16 cellular contexts compared by ENCODE assay signal in the genomic region with DNA sequence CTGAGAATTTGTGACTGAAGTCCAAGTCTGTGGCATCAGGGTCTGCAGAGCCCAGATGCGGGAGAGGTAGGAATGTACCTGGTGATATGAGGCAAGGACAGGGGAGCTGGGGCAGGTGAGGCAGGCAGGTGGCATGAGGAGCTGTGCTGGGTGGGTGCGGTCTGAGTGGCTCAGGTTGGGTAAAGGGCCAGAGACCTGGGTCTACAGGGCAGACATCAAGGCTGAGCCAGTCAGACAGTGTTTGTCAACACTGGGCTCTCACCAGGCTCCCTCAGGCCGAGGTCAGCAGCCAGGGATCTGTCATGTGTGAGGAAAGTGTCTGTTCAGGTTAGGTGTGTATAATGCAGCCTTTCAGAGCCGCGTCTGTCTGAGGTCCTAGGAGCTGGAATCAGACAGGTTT. TPM values are rescaled to one million over a fixed set of nuclear protein-coding genes. Genes with fewer than 3 reads are reported as not detected.
A peak's percentile ranks its signal among the peaks of the same experiment; 100 is the strongest.
DNase-seq lines count a peak whose midpoint lies in the region; ATAC-seq and TF ChIP-seq lines count a peak whose summit lies in the region.
"Had no signal": no experiment of that assay in that cellular context is flagged by ENCODE, and none has a peak within 500 bp of the region (broad histone marks: within the 10 kb centered on the region; RNA-seq: fewer than 3 reads in every experiment).

No MANE protein-coding gene starts in this region.

- H3K4me3 Mint-ChIP-seq in activated CD4-positive, alpha-beta memory T cell treated with anti-CD3 and anti-CD28 coated beads for 36 hours, result no peak overlapping the region
- no peak overlapping the region for H3K4me3 Mint-ChIP-seq in activated CD4-positive, alpha-beta memory T cell treated with anti-CD3 and anti-CD28 coated beads, Interleukin-2, amount 10 ng/mL, durations not matched to agents 7 days and 5 days
- H3K4me3 Mint-ChIP-seq in activated T-helper 17 cell treated with anti-CD3 and anti-CD28 coated beads, Interleukin-2, amount 50 U/mL, for 72 hours, result no peak overlapping the region
- no peak overlapping the region for H3K4me3 Mint-ChIP-seq in chondrocyte (ENCODE audit: unreplicated experiment)

- no peak overlapping the region for H3K4me3 ChIP-seq in skeletal muscle tissue (ENCODE audit: low read length in 3 of 3)
- no peak overlapping the region for H3K4me3 ChIP-seq in breast epithelium

- peak overlapping the region; percentile 39 for H3K27ac Mint-ChIP-seq in activated CD4-positive, alpha-beta memory T cell treated with anti-CD3 and anti-CD28 coated beads for 36 hours
- no peak overlapping the region for H3K27ac Mint-ChIP-seq in activated CD4-positive, alpha-beta memory T cell treated with anti-CD3 and anti-CD28 coated beads, Interleukin-2, amount 10 ng/mL, durations not matched to agents 7 days and 5 days
- peak overlapping the region; percentile 65 for H3K27ac Mint-ChIP-seq in activated T-helper 17 cell treated with anti-CD3 and anti-CD28 coated beads, Interleukin-2, amount 50 U/mL, for 72 hours
- H3K27ac Mint-ChIP-seq in chondrocyte (ENCODE audit: unreplicated experiment), result peak overlapping the region; percentile 38

- no peaks in the 10 kb centered on the region for H3K27me3 Mint-ChIP-seq in activated CD4-positive, alpha-beta memory T cell treated with anti-CD3 and anti-CD28 coated beads for 36 hours
- H3K27me3 Mint-ChIP-seq in activated CD4-positive, alpha-beta memory T cell treated with anti-CD3 and anti-CD28 coated beads, Interleukin-2, amount 10 ng/mL, durations not matched to agents 7 days and 5 days, result no peaks in the 10 kb centered on the region
- no peaks in the 10 kb centered on the region for H3K27me3 Mint-ChIP-seq in activated T-helper 17 cell treated with anti-CD3 and anti-CD28 coated beads, Interleukin-2, amount 50 U/mL, for 72 hours
- H3K27me3 Mint-ChIP-seq in chondrocyte (ENCODE audit: low read depth), result no peaks in the 10 kb centered on the region

- H3K4me1 ChIP-seq in skeletal muscle tissue (ENCODE audit: control insufficient read depth in 3 of 3, insufficient read depth in 3 of 3, low read length in 3 of 3) (peaks cover 18 to 39% (median 33%) of the 10 kb centered on the region in 3 donors), breast epithelium (no peaks in the 10 kb centered on the region)

- ATAC-seq in activated T-helper 17 cell treated with anti-CD3 and anti-CD28 coated beads, Interleukin-2, amount 50 U/mL, for 72 hours (replicated peaks), result no peak

- no peak for DNase-seq in activated CD4-positive, alpha-beta memory T cell treated with anti-CD3 and anti-CD28 coated beads for 36 hours
- DNase-seq in activated CD4-positive, alpha-beta memory T cell treated with anti-CD3 and anti-CD28 coated beads, Interleukin-2, amount 10 ng/mL, durations not matched to agents 7 days and 5 days, result no peak
- DNase-seq in chondrocyte (ENCODE audit: low spot score) (no peak), breast epithelium (ENCODE audit: low spot score in 2 of 2) (no peak), RWPE1 (ENCODE audit: low spot score) (no peak), NCI-H1105 treated with DMSO at 0.1 percent for 48 hours (lab: John Stamatoyannopoulos, UW) (no peak)
- DNase-seq: Calu3; DMS79; HCEC 1CT; NCI-H146; NCI-H345; NCI-H69; NK-92 treated with Interleukin-12 subunit alpha and Interleukin-12 subunit beta, amount 100 ng/mL, for 24 hours had no signal

- no peaks in the 10 kb centered on the region for H3K9me3 Mint-ChIP-seq in activated CD4-positive, alpha-beta memory T cell treated with anti-CD3 and anti-CD28 coated beads for 36 hours
- no peaks in the 10 kb centered on the region for H3K9me3 Mint-ChIP-seq in activated CD4-positive, alpha-beta memory T cell treated with anti-CD3 and anti-CD28 coated beads, Interleukin-2, amount 10 ng/mL, durations not matched to agents 7 days and 5 days
- no peaks in the 10 kb centered on the region for H3K9me3 Mint-ChIP-seq in activated T-helper 17 cell treated with anti-CD3 and anti-CD28 coated beads, Interleukin-2, amount 50 U/mL, for 72 hours
- H3K9me3 Mint-ChIP-seq in chondrocyte (ENCODE audit: low read depth), result no peaks in the 10 kb centered on the region

- no peaks in the 10 kb centered on the region for H3K9me3 ChIP-seq in skeletal muscle tissue (ENCODE audit: control insufficient read depth in 3 of 3, low read length in 3 of 3)
- H3K9me3 ChIP-seq in breast epithelium, result no peaks in the 10 kb centered on the region

- POLR2A ChIA-PET in activated CD4-positive, alpha-beta memory T cell treated with anti-CD3 and anti-CD28 coated beads for 36 hours (lab: Charles Lee), result interaction anchor here (0.7 kb wide), 1 partner anchor 25 kb away, joined by 3 read pairs; no protein-coding TSS in a partner anchor
- POLR2A ChIA-PET in activated CD4-positive, alpha-beta memory T cell treated with anti-CD3 and anti-CD28 coated beads, Interleukin-2, amount 10 ng/mL, durations not matched to agents 7 days and 5 days (lab: Charles Lee), result interaction anchor here (0.6 to 1.1 kb wide), 2 partner anchors 8 to 14 kb away, joined by 3 read pairs; no protein-coding TSS in a partner anchor
- POLR2A ChIA-PET in RWPE1 (lab: Yijun Ruan, JAX; ENCODE audit: low non-redundant PET), result no interaction called here

- H3K27ac ChIP-seq in skeletal muscle tissue (ENCODE audit: low read depth, low read length), result peak overlapping the region; percentile 78
- H3K27ac ChIP-seq in breast epithelium, result no peak overlapping the region
- H3K27ac ChIP-seq in RWPE1, result no peak overlapping the region
- H3K27ac ChIP-seq: C4-2B had no signal

- H3K36me3 ChIP-seq in skeletal muscle tissue (ENCODE audit: control insufficient read depth in 3 of 3, insufficient read depth in 3 of 3, low read length in 3 of 3) (peaks cover 90 to 93% (median 90%) of the 10 kb centered on the region in 3 donors), breast epithelium (peaks cover 5% of the 10 kb centered on the region)

- no peaks in the 10 kb centered on the region for H3K4me1 Mint-ChIP-seq in activated CD4-positive, alpha-beta memory T cell treated with anti-CD3 and anti-CD28 coated beads for 36 hours (ENCODE audit: low read depth)
- H3K4me1 Mint-ChIP-seq in activated CD4-positive, alpha-beta memory T cell treated with anti-CD3 and anti-CD28 coated beads, Interleukin-2, amount 10 ng/mL, durations not matched to agents 7 days and 5 days, result no peaks in the 10 kb centered on the region
- H3K4me1 Mint-ChIP-seq in activated T-helper 17 cell treated with anti-CD3 and anti-CD28 coated beads, Interleukin-2, amount 50 U/mL, for 72 hours, result peaks cover 30% of the 10 kb centered on the region
- H3K4me1 Mint-ChIP-seq in chondrocyte (ENCODE audit: low read depth), result no peaks in the 10 kb centered on the region

- TF ChIP-seq CTCF in chondrocyte (IDR thresholded peaks at IDR 0.05), result no peak
- TF ChIP-seq CTCF in breast epithelium (IDR thresholded peaks at IDR 0.05), result no peak
- no peak for TF ChIP-seq CTCF in RWPE1 (conservative IDR thresholded peaks at IDR 0.05; ENCODE audit: low read depth)

- CTCF ChIA-PET in activated CD4-positive, alpha-beta memory T cell treated with anti-CD3 and anti-CD28 coated beads for 36 hours (lab: Charles Lee), result no interaction called here
- CTCF ChIA-PET in activated CD4-positive, alpha-beta memory T cell treated with anti-CD3 and anti-CD28 coated beads, Interleukin-2, amount 10 ng/mL, durations not matched to agents 7 days and 5 days (lab: Charles Lee), result no interaction called here
- CTCF ChIA-PET in RWPE1 (lab: Yijun Ruan, JAX), result no interaction called here

- TF ChIP-seq POLR2A in breast epithelium (IDR thresholded peaks at IDR 0.05), result no peak

- peaks cover 59% of the 10 kb centered on the region for H3K36me3 Mint-ChIP-seq in activated CD4-positive, alpha-beta memory T cell treated with anti-CD3 and anti-CD28 coated beads for 36 hours
- peaks cover 74% of the 10 kb centered on the region for H3K36me3 Mint-ChIP-seq in activated CD4-positive, alpha-beta memory T cell treated with anti-CD3 and anti-CD28 coated beads, Interleukin-2, amount 10 ng/mL, durations not matched to agents 7 days and 5 days (ENCODE audit: low read depth)
- H3K36me3 Mint-ChIP-seq in activated T-helper 17 cell treated with anti-CD3 and anti-CD28 coated beads, Interleukin-2, amount 50 U/mL, for 72 hours (ENCODE audit: low read depth), result no peaks in the 10 kb centered on the region
- H3K36me3 Mint-ChIP-seq in chondrocyte (ENCODE audit: low read depth), result peaks cover 58% of the 10 kb centered on the region

- intact Hi-C loops in activated CD4-positive, alpha-beta memory T cell treated with anti-CD3 and anti-CD28 coated beads for 36 hours (cut with micrococcal nuclease), result no loop called here
- intact Hi-C loops in breast epithelium (cut with DNase I; ENCODE audit: low total_unique reads), result no loop called here

- H3K27me3 ChIP-seq in skeletal muscle tissue (ENCODE audit: control insufficient read depth in 3 of 3, insufficient read depth in 3 of 3, low read length in 3 of 3) (no peaks in the 10 kb centered on the region), breast epithelium (no peaks in the 10 kb centered on the region)

- peak overlapping the region in 1 of 3 donors; percentile 81 for H3K9ac ChIP-seq in skeletal muscle tissue (ENCODE audit: low read depth in 1 of 3, low read length in 3 of 3)

RNA-seq across cellular contexts. Expression of a gene that starts 18.6 kb away (rescaled TPM):
- total RNA-seq in activated CD4-positive, alpha-beta memory T cell treated with anti-CD3 and anti-CD28 coated beads for 36 hours, result 100 to 1,000 TPM; 549 to 564 TPM
- 100 to 1,000 TPM; 658 to 662 TPM for total RNA-seq in activated CD4-positive, alpha-beta memory T cell treated with anti-CD3 and anti-CD28 coated beads, Interleukin-2, amount 10 ng/mL, durations not matched to agents 7 days and 5 days
- 1,000 to 10,000 TPM in 1 of 2 donors, 100 to 1,000 TPM in 1; 862 to 1,104 TPM for total RNA-seq in activated T-helper 17 cell treated with anti-CD3 and anti-CD28 coated beads, Interleukin-2, amount 50 U/mL, for 72 hours
- total RNA-seq in chondrocyte, result 209 to 228 TPM (median 221 TPM) in 3 replicates
- total RNA-seq in skeletal muscle tissue, result 80.4 TPM
- 100 to 1,000 TPM in 2 of 3 donors, 10 to 100 TPM in 1; 97.9 to 130 (median 113) TPM for total RNA-seq in breast epithelium

RNA-seq across cellular contexts. Expression of a gene that starts 20.6 kb away (rescaled TPM):
- total RNA-seq in activated CD4-positive, alpha-beta memory T cell treated with anti-CD3 and anti-CD28 coated beads for 36 hours, result 10 to 100 TPM; 29.8 TPM
- total RNA-seq in activated CD4-positive, alpha-beta memory T cell treated with anti-CD3 and anti-CD28 coated beads, Interleukin-2, amount 10 ng/mL, durations not matched to agents 7 days and 5 days, result 1 to 10 TPM; 8.0 to 9.7 TPM
- 10 to 100 TPM; 11.9 to 30.4 TPM for total RNA-seq in activated T-helper 17 cell treated with anti-CD3 and anti-CD28 coated beads, Interleukin-2, amount 50 U/mL, for 72 hours
- total RNA-seq in chondrocyte (6.6 to 8.7 TPM (median 8.6 TPM) in 3 replicates), skeletal muscle tissue (19.8 TPM), breast epithelium (10 to 100 TPM in 2 of 3 donors, 1 to 10 TPM in 1; 7.8 to 15.7 (median 10.9) TPM)

RNA-seq across cellular contexts. Expression of a gene that starts 44.6 kb away (rescaled TPM):
- 100 to 1,000 TPM; 150 to 156 TPM for total RNA-seq in activated CD4-positive, alpha-beta memory T cell treated with anti-CD3 and anti-CD28 coated beads for 36 hours
- 100 to 1,000 TPM; 109 to 122 TPM for total RNA-seq in activated CD4-positive, alpha-beta memory T cell treated with anti-CD3 and anti-CD28 coated beads, Interleukin-2, amount 10 ng/mL, durations not matched to agents 7 days and 5 days
- 100 to 1,000 TPM; 125 to 159 TPM for total RNA-seq in activated T-helper 17 cell treated with anti-CD3 and anti-CD28 coated beads, Interleukin-2, amount 50 U/mL, for 72 hours
- total RNA-seq in chondrocyte, result 81.2 to 103 TPM (median 94.6 TPM) in 3 replicates
- total RNA-seq in skeletal muscle tissue, result 121 TPM
- 100 to 1,000 TPM; 105 to 176 (median 127) TPM for total RNA-seq in breast epithelium
